1 cellular context compared by ENCODE assay signal in the genomic region with DNA sequence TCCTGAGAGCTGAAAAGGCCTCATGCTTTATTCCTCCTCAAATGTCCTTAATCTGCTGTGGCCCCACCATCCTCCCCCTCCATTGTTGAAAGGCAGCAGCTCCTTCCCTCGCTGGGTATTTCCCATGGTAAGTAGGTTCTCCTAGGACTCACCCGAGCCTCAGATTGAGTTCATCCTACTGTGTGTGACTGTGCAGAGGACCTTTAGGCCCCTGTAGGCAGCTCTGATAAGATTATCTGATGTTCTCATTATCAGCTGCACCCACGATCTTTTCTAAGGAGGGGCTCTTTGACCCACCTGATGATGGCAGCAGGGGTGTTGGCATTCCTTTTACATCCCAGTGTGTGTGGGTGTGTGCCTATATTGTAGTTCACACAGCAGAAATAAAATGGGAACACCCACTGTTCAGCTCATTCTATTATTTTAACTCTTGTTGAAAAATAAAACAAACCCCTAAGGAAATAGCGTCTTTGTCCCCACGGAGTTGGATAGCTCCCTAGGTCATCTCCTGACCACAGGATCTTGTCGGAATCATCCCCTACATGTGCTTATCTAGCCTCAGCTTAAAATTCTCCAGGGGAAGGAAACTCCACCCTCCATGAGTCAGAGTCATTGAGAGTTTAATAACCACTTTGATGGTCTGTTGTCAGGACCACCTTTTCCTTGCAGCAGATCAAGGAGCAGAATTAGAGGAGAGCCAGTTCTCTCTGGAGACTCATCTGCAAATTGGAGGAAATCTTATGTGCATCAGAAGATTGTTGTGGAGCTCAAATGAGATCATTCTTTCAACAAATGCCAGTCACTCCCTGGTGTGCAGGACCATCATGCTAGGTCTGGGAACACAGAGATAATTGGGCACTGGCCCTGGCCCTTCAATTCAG.
TF ChIP-seq lines count a peak whose summit lies in the region.

No MANE protein-coding gene starts in this region.

TF ChIP-seq in K562, 482 proteins besides CTCF, POLR2A, EP300 and RAD21 (continued from another document and continues in another):
- TF ChIP-seq, protein P1, sequence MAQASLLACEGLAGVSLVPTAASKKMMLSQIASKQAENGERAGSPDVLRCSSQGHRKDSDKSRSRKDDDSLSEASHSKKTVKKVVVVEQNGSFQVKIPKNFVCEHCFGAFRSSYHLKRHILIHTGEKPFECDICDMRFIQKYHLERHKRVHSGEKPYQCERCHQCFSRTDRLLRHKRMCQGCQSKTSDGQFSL (CRISPR knock-in tag; IDR thresholded peaks at IDR 0.05) = no peak
- TF ChIP-seq, protein P1 (tag; IDR thresholded peaks at IDR 0.05) = no peak
- TF ChIP-seq, protein P2, sequence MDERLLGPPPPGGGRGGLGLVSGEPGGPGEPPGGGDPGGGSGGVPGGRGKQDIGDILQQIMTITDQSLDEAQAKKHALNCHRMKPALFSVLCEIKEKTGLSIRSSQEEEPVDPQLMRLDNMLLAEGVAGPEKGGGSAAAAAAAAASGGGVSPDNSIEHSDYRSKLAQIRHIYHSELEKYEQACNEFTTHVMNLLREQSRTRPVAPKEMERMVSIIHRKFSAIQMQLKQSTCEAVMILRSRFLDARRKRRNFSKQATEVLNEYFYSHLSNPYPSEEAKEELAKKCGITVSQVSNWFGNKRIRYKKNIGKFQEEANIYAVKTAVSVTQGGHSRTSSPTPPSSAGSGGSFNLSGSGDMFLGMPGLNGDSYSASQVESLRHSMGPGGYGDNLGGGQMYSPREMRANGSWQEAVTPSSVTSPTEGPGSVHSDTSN (CRISPR knock-in tag; IDR thresholded peaks at IDR 0.05; ENCODE audit: low read depth) = no peak
- TF ChIP-seq, protein P2 (tag; conservative IDR thresholded peaks at IDR 0.05; ENCODE audit: low read depth) = peak; percentile 32; the same call in 1 of the 2 replicates
- TF ChIP-seq LCOR (CRISPR knock-in tag; IDR thresholded peaks at IDR 0.05) = peak; percentile 92
- TF ChIP-seq PRPF4 (IDR thresholded peaks at IDR 0.05; ENCODE audit: insufficient read depth, low read depth, low read length, poor library complexity, severe bottlenecking) = no peak
- TF ChIP-seq TBL1XR1 (IDR thresholded peaks at IDR 0.05; ENCODE audit: low read length in 2 of 2) = peak in 1 of 2 experiments; percentile 83; a peak in 2 of 4 replicates
- TF ChIP-seq, protein P3, sequence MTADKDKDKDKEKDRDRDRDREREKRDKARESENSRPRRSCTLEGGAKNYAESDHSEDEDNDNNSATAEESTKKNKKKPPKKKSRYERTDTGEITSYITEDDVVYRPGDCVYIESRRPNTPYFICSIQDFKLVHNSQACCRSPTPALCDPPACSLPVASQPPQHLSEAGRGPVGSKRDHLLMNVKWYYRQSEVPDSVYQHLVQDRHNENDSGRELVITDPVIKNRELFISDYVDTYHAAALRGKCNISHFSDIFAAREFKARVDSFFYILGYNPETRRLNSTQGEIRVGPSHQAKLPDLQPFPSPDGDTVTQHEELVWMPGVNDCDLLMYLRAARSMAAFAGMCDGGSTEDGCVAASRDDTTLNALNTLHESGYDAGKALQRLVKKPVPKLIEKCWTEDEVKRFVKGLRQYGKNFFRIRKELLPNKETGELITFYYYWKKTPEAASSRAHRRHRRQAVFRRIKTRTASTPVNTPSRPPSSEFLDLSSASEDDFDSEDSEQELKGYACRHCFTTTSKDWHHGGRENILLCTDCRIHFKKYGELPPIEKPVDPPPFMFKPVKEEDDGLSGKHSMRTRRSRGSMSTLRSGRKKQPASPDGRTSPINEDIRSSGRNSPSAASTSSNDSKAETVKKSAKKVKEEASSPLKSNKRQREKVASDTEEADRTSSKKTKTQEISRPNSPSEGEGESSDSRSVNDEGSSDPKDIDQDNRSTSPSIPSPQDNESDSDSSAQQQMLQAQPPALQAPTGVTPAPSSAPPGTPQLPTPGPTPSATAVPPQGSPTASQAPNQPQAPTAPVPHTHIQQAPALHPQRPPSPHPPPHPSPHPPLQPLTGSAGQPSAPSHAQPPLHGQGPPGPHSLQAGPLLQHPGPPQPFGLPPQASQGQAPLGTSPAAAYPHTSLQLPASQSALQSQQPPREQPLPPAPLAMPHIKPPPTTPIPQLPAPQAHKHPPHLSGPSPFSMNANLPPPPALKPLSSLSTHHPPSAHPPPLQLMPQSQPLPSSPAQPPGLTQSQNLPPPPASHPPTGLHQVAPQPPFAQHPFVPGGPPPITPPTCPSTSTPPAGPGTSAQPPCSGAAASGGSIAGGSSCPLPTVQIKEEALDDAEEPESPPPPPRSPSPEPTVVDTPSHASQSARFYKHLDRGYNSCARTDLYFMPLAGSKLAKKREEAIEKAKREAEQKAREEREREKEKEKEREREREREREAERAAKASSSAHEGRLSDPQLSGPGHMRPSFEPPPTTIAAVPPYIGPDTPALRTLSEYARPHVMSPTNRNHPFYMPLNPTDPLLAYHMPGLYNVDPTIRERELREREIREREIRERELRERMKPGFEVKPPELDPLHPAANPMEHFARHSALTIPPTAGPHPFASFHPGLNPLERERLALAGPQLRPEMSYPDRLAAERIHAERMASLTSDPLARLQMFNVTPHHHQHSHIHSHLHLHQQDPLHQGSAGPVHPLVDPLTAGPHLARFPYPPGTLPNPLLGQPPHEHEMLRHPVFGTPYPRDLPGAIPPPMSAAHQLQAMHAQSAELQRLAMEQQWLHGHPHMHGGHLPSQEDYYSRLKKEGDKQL (CRISPR knock-in tag; IDR thresholded peaks at IDR 0.05; ENCODE audit: borderline replicate concordance) = no peak
- TF ChIP-seq TCF7L2 (IDR thresholded peaks at IDR 0.05; ENCODE audit: low read depth, low read length) = no peak
- TF ChIP-seq, protein P4, sequence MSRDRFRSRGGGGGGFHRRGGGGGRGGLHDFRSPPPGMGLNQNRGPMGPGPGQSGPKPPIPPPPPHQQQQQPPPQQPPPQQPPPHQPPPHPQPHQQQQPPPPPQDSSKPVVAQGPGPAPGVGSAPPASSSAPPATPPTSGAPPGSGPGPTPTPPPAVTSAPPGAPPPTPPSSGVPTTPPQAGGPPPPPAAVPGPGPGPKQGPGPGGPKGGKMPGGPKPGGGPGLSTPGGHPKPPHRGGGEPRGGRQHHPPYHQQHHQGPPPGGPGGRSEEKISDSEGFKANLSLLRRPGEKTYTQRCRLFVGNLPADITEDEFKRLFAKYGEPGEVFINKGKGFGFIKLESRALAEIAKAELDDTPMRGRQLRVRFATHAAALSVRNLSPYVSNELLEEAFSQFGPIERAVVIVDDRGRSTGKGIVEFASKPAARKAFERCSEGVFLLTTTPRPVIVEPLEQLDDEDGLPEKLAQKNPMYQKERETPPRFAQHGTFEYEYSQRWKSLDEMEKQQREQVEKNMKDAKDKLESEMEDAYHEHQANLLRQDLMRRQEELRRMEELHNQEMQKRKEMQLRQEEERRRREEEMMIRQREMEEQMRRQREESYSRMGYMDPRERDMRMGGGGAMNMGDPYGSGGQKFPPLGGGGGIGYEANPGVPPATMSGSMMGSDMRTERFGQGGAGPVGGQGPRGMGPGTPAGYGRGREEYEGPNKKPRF (IDR thresholded peaks at IDR 0.05; ENCODE audit: low read depth, low read length) = no peak
- TF ChIP-seq FOXJ2 (tag; IDR thresholded peaks at IDR 0.05) = no peak
- TF ChIP-seq, protein P5, sequence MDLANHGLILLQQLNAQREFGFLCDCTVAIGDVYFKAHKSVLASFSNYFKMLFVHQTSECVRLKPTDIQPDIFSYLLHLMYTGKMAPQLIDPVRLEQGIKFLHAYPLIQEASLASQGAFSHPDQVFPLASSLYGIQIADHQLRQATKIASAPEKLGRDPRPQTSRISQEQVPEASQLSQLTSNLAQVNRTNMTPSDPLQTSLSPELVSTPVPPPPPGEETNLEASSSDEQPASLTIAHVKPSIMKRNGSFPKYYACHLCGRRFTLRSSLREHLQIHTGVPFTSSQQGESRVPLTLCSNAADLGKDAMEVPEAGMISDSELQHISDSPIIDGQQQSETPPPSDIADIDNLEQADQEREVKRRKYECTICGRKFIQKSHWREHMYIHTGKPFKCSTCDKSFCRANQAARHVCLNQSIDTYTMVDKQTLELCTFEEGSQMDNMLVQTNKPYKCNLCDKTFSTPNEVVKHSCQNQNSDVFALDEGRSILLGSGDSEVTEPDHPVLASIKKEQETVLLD (IDR thresholded peaks at IDR 0.05) = 0 out of 2 replicates have a peak, but pooled peaks have one; percentile 14
- peak; percentile 75 for TF ChIP-seq KLF16 (IDR thresholded peaks at IDR 0.05)
- TF ChIP-seq, protein P6, sequence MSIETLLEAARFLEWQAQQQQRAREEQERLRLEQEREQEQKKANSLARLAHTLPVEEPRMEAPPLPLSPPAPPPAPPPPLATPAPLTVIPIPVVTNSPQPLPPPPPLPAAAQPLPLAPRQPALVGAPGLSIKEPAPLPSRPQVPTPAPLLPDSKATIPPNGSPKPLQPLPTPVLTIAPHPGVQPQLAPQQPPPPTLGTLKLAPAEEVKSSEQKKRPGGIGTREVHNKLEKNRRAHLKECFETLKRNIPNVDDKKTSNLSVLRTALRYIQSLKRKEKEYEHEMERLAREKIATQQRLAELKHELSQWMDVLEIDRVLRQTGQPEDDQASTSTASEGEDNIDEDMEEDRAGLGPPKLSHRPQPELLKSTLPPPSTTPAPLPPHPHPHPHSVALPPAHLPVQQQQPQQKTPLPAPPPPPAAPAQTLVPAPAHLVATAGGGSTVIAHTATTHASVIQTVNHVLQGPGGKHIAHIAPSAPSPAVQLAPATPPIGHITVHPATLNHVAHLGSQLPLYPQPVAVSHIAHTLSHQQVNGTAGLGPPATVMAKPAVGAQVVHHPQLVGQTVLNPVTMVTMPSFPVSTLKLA (conservative IDR thresholded peaks at IDR 0.05) = peak; percentile 31 to 73; a peak in 2 of 4 replicates
- 0 out of 2 replicates have a peak, but pooled peaks have one; percentile 36 for TF ChIP-seq GABPB1 (CRISPR knock-in tag; IDR thresholded peaks at IDR 0.05)
- peak; percentile 68 for TF ChIP-seq NEUROD1 (IDR thresholded peaks at IDR 0.05; ENCODE audit: borderline replicate concordance, low read depth, low read length, partially characterized antibody)
- 0 out of 2 replicates have a peak, but pooled peaks have one; percentile 26 for TF ChIP-seq ELF4 (CRISPR knock-in tag; IDR thresholded peaks at IDR 0.05)
- TF ChIP-seq CBFA2T3 (IDR thresholded peaks at IDR 0.05) = peak; percentile 96
- peak; percentile 39 for TF ChIP-seq SMAD4 (CRISPR knock-in tag; conservative IDR thresholded peaks at IDR 0.05)
- no peak for TF ChIP-seq KAT2B (IDR thresholded peaks at IDR 0.05; ENCODE audit: low read depth, low read length)
- peak; percentile 97 for TF ChIP-seq SMARCA4 (IDR thresholded peaks at IDR 0.05)
- TF ChIP-seq ZNF589 (CRISPR knock-in tag; IDR thresholded peaks at IDR 0.05; ENCODE audit: low read depth) = peak; percentile 48; the same call in 1 of the 2 replicates
- peak; percentile 97 for TF ChIP-seq FOSL1 (tag; conservative IDR thresholded peaks at IDR 0.05)
- peak; percentile 93 for TF ChIP-seq TCF3 (CRISPR knock-in tag; IDR thresholded peaks at IDR 0.05)
- no peak for TF ChIP-seq BMI1 (IDR thresholded peaks at IDR 0.05; ENCODE audit: low read length)
- TF ChIP-seq GTF2E2 (tag; IDR thresholded peaks at IDR 0.05) = no peak
- no peak for TF ChIP-seq ZNF830 (CRISPR knock-in tag; IDR thresholded peaks at IDR 0.05)
- TF ChIP-seq, protein P7, sequence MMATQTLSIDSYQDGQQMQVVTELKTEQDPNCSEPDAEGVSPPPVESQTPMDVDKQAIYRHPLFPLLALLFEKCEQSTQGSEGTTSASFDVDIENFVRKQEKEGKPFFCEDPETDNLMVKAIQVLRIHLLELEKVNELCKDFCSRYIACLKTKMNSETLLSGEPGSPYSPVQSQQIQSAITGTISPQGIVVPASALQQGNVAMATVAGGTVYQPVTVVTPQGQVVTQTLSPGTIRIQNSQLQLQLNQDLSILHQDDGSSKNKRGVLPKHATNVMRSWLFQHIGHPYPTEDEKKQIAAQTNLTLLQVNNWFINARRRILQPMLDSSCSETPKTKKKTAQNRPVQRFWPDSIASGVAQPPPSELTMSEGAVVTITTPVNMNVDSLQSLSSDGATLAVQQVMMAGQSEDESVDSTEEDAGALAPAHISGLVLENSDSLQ (IDR thresholded peaks at IDR 0.05) = peak; percentile 49; the same call in 1 of the 2 replicates
- TF ChIP-seq, protein P8, sequence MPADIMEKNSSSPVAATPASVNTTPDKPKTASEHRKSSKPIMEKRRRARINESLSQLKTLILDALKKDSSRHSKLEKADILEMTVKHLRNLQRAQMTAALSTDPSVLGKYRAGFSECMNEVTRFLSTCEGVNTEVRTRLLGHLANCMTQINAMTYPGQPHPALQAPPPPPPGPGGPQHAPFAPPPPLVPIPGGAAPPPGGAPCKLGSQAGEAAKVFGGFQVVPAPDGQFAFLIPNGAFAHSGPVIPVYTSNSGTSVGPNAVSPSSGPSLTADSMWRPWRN (IDR thresholded peaks at IDR 0.05; ENCODE audit: low read depth) = peak; percentile 90
- TF ChIP-seq BRD9 (IDR thresholded peaks at IDR 0.05; ENCODE audit: low read depth, partially characterized antibody) = peak; percentile 18
- no peak for TF ChIP-seq PTBP1 (IDR thresholded peaks at IDR 0.05; ENCODE audit: low read depth, low read length)
- TF ChIP-seq L3MBTL2 (IDR thresholded peaks at IDR 0.05) = peak; percentile 42; the same call in 1 of the 2 replicates
- TF ChIP-seq U2AF1 (optimal IDR thresholded peaks at IDR 0.05; ENCODE audit: low read depth, low read length) = no peak
- TF ChIP-seq MAFK (IDR thresholded peaks at IDR 0.05; ENCODE audit: low read length) = no peak
